Comparison of ENCODE assay signal across 8 cellular contexts in the genomic region with DNA sequence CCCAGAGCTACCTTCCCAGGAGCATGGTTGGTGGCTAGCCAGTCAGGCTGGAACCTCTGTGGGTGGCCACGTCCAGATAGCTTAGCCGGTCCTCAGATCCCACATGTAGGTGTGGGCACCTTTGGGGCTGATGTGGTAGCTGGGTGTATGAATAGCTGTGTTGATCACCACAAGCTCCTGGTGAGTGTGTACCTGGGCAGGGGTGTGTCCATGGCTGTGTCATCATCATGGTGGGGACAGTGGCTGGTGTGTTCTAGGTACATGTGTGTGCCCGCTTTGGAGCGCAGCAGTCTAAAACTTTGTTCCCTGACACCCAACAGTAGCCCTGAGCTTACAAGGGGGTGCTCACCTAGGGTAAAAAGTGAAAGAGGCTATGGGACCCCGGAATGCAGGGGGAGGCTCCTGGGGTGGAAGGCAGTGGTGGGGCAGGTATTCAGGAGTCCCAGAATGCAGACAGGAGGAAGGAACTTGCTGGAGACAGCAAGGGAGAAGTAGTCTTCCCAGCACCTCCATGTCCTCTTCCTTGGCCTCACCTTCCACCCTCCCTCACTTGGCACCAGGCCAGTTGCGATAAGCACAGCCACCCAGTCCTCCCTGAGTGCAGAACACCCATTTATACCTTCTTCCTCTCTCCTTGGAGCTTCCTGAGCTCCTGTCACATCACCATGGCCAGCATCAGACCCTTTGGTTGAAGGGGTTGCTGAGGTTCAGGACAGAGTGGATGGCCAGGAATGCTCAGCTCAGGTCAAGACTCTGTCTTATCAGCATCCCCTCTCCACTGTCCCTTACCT. TPM values are rescaled to one million over a fixed set of nuclear protein-coding genes. Genes with fewer than 3 reads are reported as not detected.
DNase-seq lines count a peak whose midpoint lies in the region; ATAC-seq and TF ChIP-seq lines count a peak whose summit lies in the region.

No MANE protein-coding gene starts in this region.

- no peaks in the 10 kb centered on the region for H3K9me3 Mint-ChIP-seq in chondrocyte (ENCODE audit: low read depth)
- peaks cover 0 to 2% (median 0%) of the 10 kb centered on the region in 11 donors for H3K9me3 Mint-ChIP-seq in naive thymus-derived CD4-positive, alpha-beta T cell

- no peaks in the 10 kb centered on the region for H3K27me3 Mint-ChIP-seq in chondrocyte (ENCODE audit: low read depth)
- H3K27me3 Mint-ChIP-seq in naive thymus-derived CD4-positive, alpha-beta T cell: peaks cover 0 to 2% (median 0%) of the 10 kb centered on the region in 5 donors

- H3K4me1 Mint-ChIP-seq in chondrocyte (ENCODE audit: low read depth): peaks cover 17% of the 10 kb centered on the region
- H3K4me1 Mint-ChIP-seq in naive thymus-derived CD4-positive, alpha-beta T cell: peaks cover 50 to 82% (median 65%) of the 10 kb centered on the region in 7 donors

- no peaks in the 10 kb centered on the region for H3K9me3 ChIP-seq in naive thymus-derived CD4-positive, alpha-beta T cell (ENCODE audit: control insufficient read depth in 2 of 3, low read length in 3 of 3)

- DNase-seq in AG04449 (ENCODE audit: low read depth, low spot score): no peak
- DNase-seq in OCI-M1 (lab: John Stamatoyannopoulos, UW): peak; percentile 53
- DNase-seq in chondrocyte (ENCODE audit: low spot score): no peak
- DNase-seq in naive thymus-derived CD4-positive, alpha-beta T cell: peak in 1 of 9 donors; percentile 33
- DNase-seq in HuH-7.5 (ENCODE audit: low spot score): no peak

- POLR2A ChIA-PET in AG04449 (lab: Yijun Ruan, JAX): interaction anchor here (2.8 kb wide), 1 partner anchor 40 kb away, joined by 19 read pairs; a partner anchor contains a TSS
- POLR2A ChIA-PET in naive thymus-derived CD4-positive, alpha-beta T cell (lab: Charles Lee): interaction anchor here (0.6 to 25.1 kb wide), 7 partner anchors 10 to 1060 kb away, joined by 3 to 730 read pairs (median 4); a partner anchor contains a TSS

- H3K27ac ChIP-seq in naive thymus-derived CD4-positive, alpha-beta T cell (ENCODE audit: low read depth, low read length): peak overlapping the region; percentile 93

- H3K27ac Mint-ChIP-seq in chondrocyte (ENCODE audit: unreplicated experiment): no peak overlapping the region
- H3K27ac Mint-ChIP-seq in naive thymus-derived CD4-positive, alpha-beta T cell: peak overlapping the region; percentile 53 to 96 (median 93)

- TF ChIP-seq CTCF in AG04449 (IDR thresholded peaks at IDR 0.05; ENCODE audit: insufficient read depth, low read length, missing control alignments) (no peak), chondrocyte (IDR thresholded peaks at IDR 0.05) (no peak)

- H3K36me3 ChIP-seq in naive thymus-derived CD4-positive, alpha-beta T cell (ENCODE audit: control insufficient read depth in 2 of 3, insufficient read depth in 3 of 3, low read length in 3 of 3): peaks cover 9 to 53% (median 22%) of the 10 kb centered on the region in 3 experiments

- H3K4me3 ChIP-seq in AG04449 (ENCODE audit: low read depth, low read length): peak overlapping the region; percentile 70
- H3K4me3 ChIP-seq in naive thymus-derived CD4-positive, alpha-beta T cell (ENCODE audit: low read length): peak overlapping the region; percentile 93

- CTCF ChIA-PET in AG04449 (lab: Yijun Ruan, JAX): interaction anchor here (1.2 to 14.8 kb wide), 9 partner anchors 9 to 174 kb away, joined by 3 to 819 read pairs (median 4); a partner anchor contains a TSS
- CTCF ChIA-PET in naive thymus-derived CD4-positive, alpha-beta T cell (lab: Charles Lee): interaction anchor here (0.8 to 13.9 kb wide), 7 partner anchors 9 to 1643 kb away, joined by 3 to 578 read pairs (median 7); a partner anchor contains a TSS

- intact Hi-C loops in naive thymus-derived CD4-positive, alpha-beta T cell (cut with micrococcal nuclease): loop anchor here (2.0 to 10.0 kb wide), 6 partner anchors 108 to 1544 kb away; a partner anchor contains a TSS

- ATAC-seq in naive thymus-derived CD4-positive, alpha-beta T cell: no peak
- no peak for ATAC-seq in HG02588 (IDR thresholded peaks at IDR 0.05; ENCODE audit: unreplicated experiment)
- ATAC-seq in GM21528 (IDR thresholded peaks at IDR 0.05; ENCODE audit: low FRiP score, unreplicated experiment): no peak
- no peak for ATAC-seq in HG03097 (IDR thresholded peaks at IDR 0.05; ENCODE audit: low FRiP score, unreplicated experiment)

- no peaks in the 10 kb centered on the region for H3K36me3 Mint-ChIP-seq in chondrocyte (ENCODE audit: low read depth)
- peaks cover 28 to 83% (median 32%) of the 10 kb centered on the region in 5 donors for H3K36me3 Mint-ChIP-seq in naive thymus-derived CD4-positive, alpha-beta T cell

- no peaks in the 10 kb centered on the region for H3K27me3 ChIP-seq in naive thymus-derived CD4-positive, alpha-beta T cell (ENCODE audit: control insufficient read depth in 2 of 2, insufficient read depth in 2 of 2, low read length in 2 of 2)

- peaks cover 59 to 62% of the 10 kb centered on the region in 2 donors for H3K4me1 ChIP-seq in naive thymus-derived CD4-positive, alpha-beta T cell (ENCODE audit: control insufficient read depth in 2 of 2, insufficient read depth in 2 of 2, low read length in 2 of 2)

- H3K4me3 Mint-ChIP-seq in chondrocyte (ENCODE audit: unreplicated experiment): peak overlapping the region; percentile 89
- H3K4me3 Mint-ChIP-seq in naive thymus-derived CD4-positive, alpha-beta T cell: peak overlapping the region; percentile 83 to 98 (median 92)

RNA-seq across cellular contexts. Expression of a gene that starts 1.2 kb away (rescaled TPM):
- 0.85 to 1.8 TPM (median 1.8 TPM) in 3 replicates for total RNA-seq in chondrocyte
- total RNA-seq in naive thymus-derived CD4-positive, alpha-beta T cell: 100 to 1,000 TPM in 1 of 5 experiments, 10 to 100 TPM in 4; 10.9 to 486 (median 28.5) TPM
- 100 to 1,000 TPM; 134 to 150 TPM for polyA plus RNA-seq in naive thymus-derived CD4-positive, alpha-beta T cell

RNA-seq across cellular contexts. Expression of a gene that starts 6.6 kb away (rescaled TPM):
- total RNA-seq in chondrocyte: 13.6 to 21.2 TPM (median 20.9 TPM) in 3 replicates
- total RNA-seq in naive thymus-derived CD4-positive, alpha-beta T cell: 100 to 1,000 TPM in 1 of 5 experiments, 10 to 100 TPM in 4; 26.7 to 196 (median 37.7) TPM
- 10 to 100 TPM; 53.4 to 54.1 TPM for polyA plus RNA-seq in naive thymus-derived CD4-positive, alpha-beta T cell

RNA-seq across cellular contexts. Expression of a gene that starts 41.1 kb away (rescaled TPM):
- 15.1 to 20.1 TPM (median 15.2 TPM) in 3 replicates for total RNA-seq in chondrocyte
- 10 to 100 TPM; 32.1 to 71.1 (median 66.1) TPM for total RNA-seq in naive thymus-derived CD4-positive, alpha-beta T cell
- polyA plus RNA-seq in naive thymus-derived CD4-positive, alpha-beta T cell: 10 to 100 TPM; 35.2 to 35.3 TPM

RNA-seq across cellular contexts. Expression of a gene that starts 42.8 kb away (rescaled TPM):
- total RNA-seq in chondrocyte: 3.2 to 5.8 TPM (median 4.4 TPM) in 3 replicates
- 10 to 100 TPM; 11.1 to 67.5 (median 16.4) TPM for total RNA-seq in naive thymus-derived CD4-positive, alpha-beta T cell
- 10 to 100 TPM; 12.8 to 17.4 TPM for polyA plus RNA-seq in naive thymus-derived CD4-positive, alpha-beta T cell
